In genomic region chr4:92387459-92388069, GRCh38 we compare ENCODE assay signal across 8 cellular contexts.
DNase-seq lines count a peak whose midpoint lies in the region; ATAC-seq and TF ChIP-seq lines count a peak whose summit lies in the region.

No MANE protein-coding gene starts in this region.

- H3F3A ChIP-seq in MM.1S (ENCODE audit: insufficient read depth, low read length), result no peaks in the 10 kb centered on the region

- H3K27me3 ChIP-seq in MM.1S (replicated peaks; ENCODE audit: insufficient read depth, low read length), result no peaks in the 10 kb centered on the region
- no peaks in the 10 kb centered on the region for H3K27me3 ChIP-seq in adipocyte (replicated peaks; ENCODE audit: control insufficient read depth, insufficient read depth, low read length)
- H3K27me3 ChIP-seq in aorta (ENCODE audit: control insufficient read depth in 1 of 2, insufficient read depth in 2 of 2, low read length in 1 of 2), result no peaks in the 10 kb centered on the region

- H3K9me3 ChIP-seq in MM.1S (replicated peaks; ENCODE audit: insufficient read depth, low read length), result no peaks in the 10 kb centered on the region
- no peaks in the 10 kb centered on the region for H3K9me3 ChIP-seq in adipocyte (ENCODE audit: control insufficient read depth, low read length)
- no peaks in the 10 kb centered on the region for H3K9me3 ChIP-seq in aorta (ENCODE audit: control insufficient read depth, low read length)

- H3K27ac ChIP-seq in MM.1S (ENCODE audit: low read length) (no peak overlapping the region), aorta (ENCODE audit: low read depth in 1 of 2, low read length in 2 of 2) (no peak overlapping the region)

- H3K36me3 ChIP-seq in MM.1S (replicated peaks; ENCODE audit: insufficient read depth, low read length), result no peaks in the 10 kb centered on the region
- no peaks in the 10 kb centered on the region for H3K36me3 ChIP-seq in adipocyte (ENCODE audit: control insufficient read depth, insufficient read depth, low read length, severe bottlenecking)
- no peaks in the 10 kb centered on the region for H3K36me3 ChIP-seq in aorta (ENCODE audit: control insufficient read depth in 1 of 2, insufficient read depth in 2 of 2, low read length in 1 of 2)

- no peak overlapping the region for H3K4me2 ChIP-seq in MM.1S (ENCODE audit: low read depth, low read length)

- DNase-seq in NCI-H2081 (lab: John Stamatoyannopoulos, UW) (peak; percentile 16 to 19), NCI-H2081 treated with DMSO at 0.1 percent for 48 hours (lab: John Stamatoyannopoulos, UW) (no peak), HCEC 1CT (peak; percentile 22), MM.1S (peak; percentile 31), adipocyte (ENCODE audit: low read depth) (peak; percentile 79), inferior parietal cortex (ENCODE audit: extremely low spot score) (peak; percentile 75), aorta (no peak), GDM1 (lab: John Stamatoyannopoulos, UW) (no peak)

- 96% methylated on average over 1 of the region's 1 CpG for whole genome bisulfite sequencing in aorta, 2 donors

- H2AFZ ChIP-seq in MM.1S (ENCODE audit: low read length), result peak overlapping the region; percentile 34; the same call in 1 of the 2 replicates

- H3K4me1 ChIP-seq in MM.1S (ENCODE audit: low read length) (no peaks in the 10 kb centered on the region), adipocyte (ENCODE audit: control insufficient read depth, insufficient read depth, low read length) (no peaks in the 10 kb centered on the region), aorta (ENCODE audit: control insufficient read depth in 1 of 2, insufficient read depth in 2 of 2, low read length in 2 of 2) (no peaks in the 10 kb centered on the region)

- H3K79me2 ChIP-seq in MM.1S (ENCODE audit: low read length), result no peaks in the 10 kb centered on the region

- ATAC-seq in aorta (ENCODE audit: low FRiP score), result no peak

- intact Hi-C loops in aorta (cut with DNase I), result loop anchor here (10.0 kb wide), 2 partner anchors 213 to 1273 kb away; no protein-coding TSS in a partner anchor

- H3K9me2 ChIP-seq in MM.1S (replicated peaks; ENCODE audit: insufficient read depth, low read length), result no peaks in the 10 kb centered on the region

- H3K4me3 ChIP-seq in MM.1S (ENCODE audit: low read length) (no peak overlapping the region), adipocyte (ENCODE audit: low read length) (no peak overlapping the region), aorta (ENCODE audit: low read length in 2 of 2) (no peak overlapping the region)

- H3K9ac ChIP-seq in MM.1S (ENCODE audit: low read length) (no peak overlapping the region), adipocyte (ENCODE audit: low read length) (no peak overlapping the region)

- peak; percentile 61 for TF ChIP-seq CTCF in MM.1S (IDR thresholded peaks at IDR 0.05; ENCODE audit: low read length)

- H4K20me1 ChIP-seq in MM.1S (ENCODE audit: insufficient read depth, low read length), result no peaks in the 10 kb centered on the region

Comparison
In these comparisons a context has a peak if more than half of its experiments do, and no peak if none do; other contexts are left out.
1. DNase-seq: peak in NCI-H2081 (2 of 2), HCEC 1CT (single experiment), MM.1S (single experiment), adipocyte (single experiment) and inferior parietal cortex (single experiment); none in NCI-H2081 treated with DMSO at 0.1 percent for 48 hours (single experiment), aorta (0 of 2) and GDM1 (single experiment).